31 cellular contexts compared by ENCODE assay signal in genomic region chr7:57449904-57450303, GRCh38. TPM values are rescaled to one million over a fixed set of nuclear protein-coding genes. Genes with fewer than 3 reads are reported as not detected.
"Had no signal": no experiment of that assay in that cellular context is flagged by ENCODE, and none has a peak within 500 bp of the region (broad histone marks: within the 10 kb centered on the region; RNA-seq: fewer than 3 reads in every experiment).

Gene ZNF716 (plus strand): TSS chr7:57450177. CDS start chr7:57450289, 112 bp downstream.

- ATAC-seq: activated CD4-positive, alpha-beta T cell treated with anti-CD3 and anti-CD28 coated beads for 36 hours; activated CD4-positive, CD25-positive, alpha-beta regulatory T cell treated with anti-CD3 and anti-CD28 coated beads, Interleukin-2, amount 50 U/mL, for 24 hours; activated CD8-positive, alpha-beta T cell treated with anti-CD3 and anti-CD28 coated beads, Interleukin-2, amount 10 ng/mL, durations not matched to agents 7 days and 5 days; activated naive CD4-positive, alpha-beta T cell treated with anti-CD3 and anti-CD28 coated beads, Interleukin-2, amount 50 U/mL, for 72 hours; body of pancreas; WTC11 had no signal

- H3K36me3 ChIP-seq: adrenal gland, breast epithelium, SJSA1 had no signal

- DNase-seq: activated CD4-positive, alpha-beta T cell treated with anti-CD3 and anti-CD28 coated beads for 36 hours; activated CD4-positive, alpha-beta T cell treated with anti-CD3 and anti-CD28 coated beads, Interleukin-2, amount 10 ng/mL, durations not matched to agents 7 days and 5 days; activated CD4-positive, alpha-beta T cell treated with anti-CD3 and anti-CD28 coated beads, Interleukin-2, amount 50 U/mL, for 48 hours; activated CD8-positive, alpha-beta T cell treated with anti-CD3 and anti-CD28 coated beads, Interleukin-2, amount 10 ng/mL, durations not matched to agents 7 days and 5 days; activated gamma-delta T cell; activated naive CD4-positive, alpha-beta T cell treated with Interleukin-2 at 50 U/mL for 16 hours; activated T-cell treated with anti-CD3 and anti-CD28 coated beads, Interleukin-2, amount 50 U/mL, for 24 hours; adrenal gland; body of pancreas; Karpas-422; KBM-7; MM.1S; MV-4-11; NCI-H1092; NCI-H1436 treated with DMSO at 0.1 percent for 48 hours; NCI-H187; NCI-H2029 treated with DMSO at 0.1 percent for 48 hours; NCI-H510A; NCI-H526; NCI-H748 treated with DMSO at 0.1 percent for 48 hours; Right ventricle myocardium superior; SK-N-SH had no signal

- H3K27ac ChIP-seq: adrenal gland, body of pancreas, breast epithelium, SJSA1 had no signal

- H3K4me3 ChIP-seq: adrenal gland, body of pancreas, breast epithelium, SJSA1 had no signal

- H3K4me1 ChIP-seq: adrenal gland, body of pancreas, breast epithelium, SJSA1 had no signal

- H3K9me3 ChIP-seq: body of pancreas, SJSA1, SK-N-SH had no signal

- H3K27me3 ChIP-seq: adrenal gland, body of pancreas, breast epithelium, SJSA1 had no signal

RNA-seq across cellular contexts. Expression of gene ZNF716, which starts in this region (rescaled TPM):
- total RNA-seq: activated CD4-positive, alpha-beta T cell treated with anti-CD3 and anti-CD28 coated beads for 36 hours; activated CD4-positive, alpha-beta T cell treated with anti-CD3 and anti-CD28 coated beads, Interleukin-2, amount 10 ng/mL, durations not matched to agents 7 days and 5 days; activated CD8-positive, alpha-beta T cell treated with anti-CD3 and anti-CD28 coated beads, Interleukin-2, amount 10 ng/mL, durations not matched to agents 7 days and 5 days; activated naive CD4-positive, alpha-beta T cell treated with anti-CD3 and anti-CD28 coated beads, Interleukin-2, amount 50 U/mL, for 72 hours; activated T-helper 2 cell treated with anti-CD3 and anti-CD28 coated beads, Interferon-gamma antibody, Interleukin-2, Interleukin-4, amounts not matched to agents 10 μg/mL and 5 μg/mL and 100 μg/mL, durations not matched to agents 14 hours and 24 hours and 36 hours; adrenal gland; astrocyte; body of pancreas; breast epithelium; cardiac septum; Right ventricle myocardium superior; SJSA1; WTC11 had no signal
- polyA plus RNA-seq: adrenal gland, IgD-negative memory B cell, SK-N-SH had no signal
